ENCODE assay signal across 1 cellular context in the genomic region with DNA sequence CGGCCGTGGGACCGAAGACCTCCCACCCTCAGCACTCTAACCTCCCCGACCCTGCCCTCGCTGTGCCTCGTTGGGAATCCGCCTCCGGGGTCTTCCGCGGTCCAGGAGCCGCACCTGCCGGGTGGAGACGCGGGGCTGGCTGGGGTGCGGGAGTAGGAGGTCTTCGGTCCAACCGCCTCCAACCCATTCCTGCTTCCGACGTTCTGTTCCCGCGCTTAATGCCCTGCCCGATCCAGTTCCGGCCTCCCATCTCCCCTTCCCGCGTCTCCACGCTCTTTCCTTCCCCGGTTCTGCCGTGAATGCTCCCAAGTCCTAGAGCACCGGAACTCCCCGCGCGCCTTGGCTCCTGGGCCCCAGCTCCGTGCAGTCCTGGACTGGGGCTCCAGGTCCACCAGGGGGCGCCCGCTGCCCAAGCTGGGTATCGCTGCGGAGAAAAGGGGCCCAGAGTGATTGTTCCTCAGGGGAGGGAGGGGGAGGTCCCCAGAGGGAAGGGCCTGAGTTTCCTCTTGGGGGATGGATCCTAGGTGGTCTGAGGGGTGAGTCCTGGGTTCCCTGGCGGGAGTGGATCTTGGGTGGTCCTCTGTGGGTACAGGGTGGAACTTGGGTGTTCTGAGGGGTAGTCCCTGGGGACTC.
TF ChIP-seq lines count a peak whose summit lies in the region.

No MANE protein-coding gene starts in this region.

TF ChIP-seq in HEK293, 187 proteins besides CTCF, POLR2A, EP300 and RAD21 (continued from another document and continues in another):
- TF ChIP-seq ZBTB10 (tag by site-specific recombination; IDR thresholded peaks at IDR 0.05): peak; percentile 90
- no peak for TF ChIP-seq ZNF211 (tag by site-specific recombination; IDR thresholded peaks at IDR 0.05; ENCODE audit: low read depth)
- peak; percentile 35; the same call in 1 of the 2 replicates for TF ChIP-seq ZIC2 (tag by site-specific recombination; IDR thresholded peaks at IDR 0.05)
- no peak; the same call in 1 of the 2 replicates for TF ChIP-seq ZNF416 (tag by site-specific recombination; IDR thresholded peaks at IDR 0.05)
- TF ChIP-seq ZNF18 (tag by site-specific recombination; IDR thresholded peaks at IDR 0.05): no peak
- TF ChIP-seq ZFP41 (tag by site-specific recombination; IDR thresholded peaks at IDR 0.05; ENCODE audit: borderline replicate concordance): no peak
- TF ChIP-seq ZNF37A (tag by site-specific recombination; IDR thresholded peaks at IDR 0.05): no peak
- TF ChIP-seq ZNF239 (tag by site-specific recombination; IDR thresholded peaks at IDR 0.05): no peak
- peak; percentile 70 for TF ChIP-seq ZNF24 (tag by site-specific recombination; IDR thresholded peaks at IDR 0.05)
- TF ChIP-seq ZNF274 (IDR thresholded peaks at IDR 0.05; ENCODE audit: low read length): no peak
- no peak for TF ChIP-seq ZNF274 (tag by site-specific recombination; IDR thresholded peaks at IDR 0.05; ENCODE audit: borderline replicate concordance)
- TF ChIP-seq, protein P1, sequence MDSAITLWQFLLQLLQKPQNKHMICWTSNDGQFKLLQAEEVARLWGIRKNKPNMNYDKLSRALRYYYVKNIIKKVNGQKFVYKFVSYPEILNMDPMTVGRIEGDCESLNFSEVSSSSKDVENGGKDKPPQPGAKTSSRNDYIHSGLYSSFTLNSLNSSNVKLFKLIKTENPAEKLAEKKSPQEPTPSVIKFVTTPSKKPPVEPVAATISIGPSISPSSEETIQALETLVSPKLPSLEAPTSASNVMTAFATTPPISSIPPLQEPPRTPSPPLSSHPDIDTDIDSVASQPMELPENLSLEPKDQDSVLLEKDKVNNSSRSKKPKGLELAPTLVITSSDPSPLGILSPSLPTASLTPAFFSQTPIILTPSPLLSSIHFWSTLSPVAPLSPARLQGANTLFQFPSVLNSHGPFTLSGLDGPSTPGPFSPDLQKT (IDR thresholded peaks at IDR 0.05; ENCODE audit: borderline replicate concordance, low read depth, low read length): no peak
- TF ChIP-seq ZNF391 (tag by site-specific recombination; IDR thresholded peaks at IDR 0.05; ENCODE audit: borderline replicate concordance, low read depth): peak; percentile 82; the same call in 1 of the 2 replicates
- no peak for TF ChIP-seq ZNF16 (tag by site-specific recombination; IDR thresholded peaks at IDR 0.05; ENCODE audit: low read depth)
- no peak for TF ChIP-seq ZNF114 (tag by site-specific recombination; IDR thresholded peaks at IDR 0.05)
- TF ChIP-seq ZBTB21 (tag by site-specific recombination; IDR thresholded peaks at IDR 0.05): peak; percentile 22; the same call in 1 of the 2 replicates
- TF ChIP-seq ZNF174 (tag by site-specific recombination; IDR thresholded peaks at IDR 0.05): no peak
- TF ChIP-seq ZBTB44 (tag by site-specific recombination; IDR thresholded peaks at IDR 0.05): no peak
- TF ChIP-seq, protein P2, sequence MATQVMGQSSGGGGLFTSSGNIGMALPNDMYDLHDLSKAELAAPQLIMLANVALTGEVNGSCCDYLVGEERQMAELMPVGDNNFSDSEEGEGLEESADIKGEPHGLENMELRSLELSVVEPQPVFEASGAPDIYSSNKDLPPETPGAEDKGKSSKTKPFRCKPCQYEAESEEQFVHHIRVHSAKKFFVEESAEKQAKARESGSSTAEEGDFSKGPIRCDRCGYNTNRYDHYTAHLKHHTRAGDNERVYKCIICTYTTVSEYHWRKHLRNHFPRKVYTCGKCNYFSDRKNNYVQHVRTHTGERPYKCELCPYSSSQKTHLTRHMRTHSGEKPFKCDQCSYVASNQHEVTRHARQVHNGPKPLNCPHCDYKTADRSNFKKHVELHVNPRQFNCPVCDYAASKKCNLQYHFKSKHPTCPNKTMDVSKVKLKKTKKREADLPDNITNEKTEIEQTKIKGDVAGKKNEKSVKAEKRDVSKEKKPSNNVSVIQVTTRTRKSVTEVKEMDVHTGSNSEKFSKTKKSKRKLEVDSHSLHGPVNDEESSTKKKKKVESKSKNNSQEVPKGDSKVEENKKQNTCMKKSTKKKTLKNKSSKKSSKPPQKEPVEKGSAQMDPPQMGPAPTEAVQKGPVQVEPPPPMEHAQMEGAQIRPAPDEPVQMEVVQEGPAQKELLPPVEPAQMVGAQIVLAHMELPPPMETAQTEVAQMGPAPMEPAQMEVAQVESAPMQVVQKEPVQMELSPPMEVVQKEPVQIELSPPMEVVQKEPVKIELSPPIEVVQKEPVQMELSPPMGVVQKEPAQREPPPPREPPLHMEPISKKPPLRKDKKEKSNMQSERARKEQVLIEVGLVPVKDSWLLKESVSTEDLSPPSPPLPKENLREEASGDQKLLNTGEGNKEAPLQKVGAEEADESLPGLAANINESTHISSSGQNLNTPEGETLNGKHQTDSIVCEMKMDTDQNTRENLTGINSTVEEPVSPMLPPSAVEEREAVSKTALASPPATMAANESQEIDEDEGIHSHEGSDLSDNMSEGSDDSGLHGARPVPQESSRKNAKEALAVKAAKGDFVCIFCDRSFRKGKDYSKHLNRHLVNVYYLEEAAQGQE (tag by site-specific recombination; IDR thresholded peaks at IDR 0.05): peak; percentile 32; the same call in 1 of the 2 replicates
- TF ChIP-seq MEIS1 (CRISPR knock-in tag; IDR thresholded peaks at IDR 0.05; ENCODE audit: borderline replicate concordance): no peak
- TF ChIP-seq ZNF624 (tag by site-specific recombination; IDR thresholded peaks at IDR 0.05): no peak
- no peak for TF ChIP-seq ZBTB1 (tag by site-specific recombination; IDR thresholded peaks at IDR 0.05)
- no peak for TF ChIP-seq ZNF214 (tag by site-specific recombination; IDR thresholded peaks at IDR 0.05; ENCODE audit: borderline replicate concordance)
- TF ChIP-seq ZNF843 (tag by site-specific recombination; IDR thresholded peaks at IDR 0.05): no peak; the same call in 1 of the 2 replicates
- peak; percentile 44; the same call in 1 of the 2 replicates for TF ChIP-seq ZBTB8A (tag by site-specific recombination; IDR thresholded peaks at IDR 0.05)
- TF ChIP-seq HIC1 (tag by site-specific recombination; IDR thresholded peaks at IDR 0.05): no peak
- TF ChIP-seq, protein P3, sequence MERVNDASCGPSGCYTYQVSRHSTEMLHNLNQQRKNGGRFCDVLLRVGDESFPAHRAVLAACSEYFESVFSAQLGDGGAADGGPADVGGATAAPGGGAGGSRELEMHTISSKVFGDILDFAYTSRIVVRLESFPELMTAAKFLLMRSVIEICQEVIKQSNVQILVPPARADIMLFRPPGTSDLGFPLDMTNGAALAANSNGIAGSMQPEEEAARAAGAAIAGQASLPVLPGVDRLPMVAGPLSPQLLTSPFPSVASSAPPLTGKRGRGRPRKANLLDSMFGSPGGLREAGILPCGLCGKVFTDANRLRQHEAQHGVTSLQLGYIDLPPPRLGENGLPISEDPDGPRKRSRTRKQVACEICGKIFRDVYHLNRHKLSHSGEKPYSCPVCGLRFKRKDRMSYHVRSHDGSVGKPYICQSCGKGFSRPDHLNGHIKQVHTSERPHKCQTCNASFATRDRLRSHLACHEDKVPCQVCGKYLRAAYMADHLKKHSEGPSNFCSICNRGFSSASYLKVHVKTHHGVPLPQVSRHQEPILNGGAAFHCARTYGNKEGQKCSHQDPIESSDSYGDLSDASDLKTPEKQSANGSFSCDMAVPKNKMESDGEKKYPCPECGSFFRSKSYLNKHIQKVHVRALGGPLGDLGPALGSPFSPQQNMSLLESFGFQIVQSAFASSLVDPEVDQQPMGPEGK (tag by site-specific recombination; IDR thresholded peaks at IDR 0.05): peak; percentile 82
- TF ChIP-seq ZNF23 (tag by site-specific recombination; IDR thresholded peaks at IDR 0.05; ENCODE audit: borderline replicate concordance): no peak
- no peak for TF ChIP-seq ZNF121 (tag by site-specific recombination; IDR thresholded peaks at IDR 0.05)
- TF ChIP-seq PRDM6 (tag by site-specific recombination; IDR thresholded peaks at IDR 0.05): no peak
- TF ChIP-seq ZNF645 (tag by site-specific recombination; IDR thresholded peaks at IDR 0.05): no peak; the same call in 1 of the 2 replicates
- peak; percentile 47; the same call in 1 of the 2 replicates for TF ChIP-seq ZNF366 (tag by site-specific recombination; conservative IDR thresholded peaks at IDR 0.05)
